In the genomic region with DNA sequence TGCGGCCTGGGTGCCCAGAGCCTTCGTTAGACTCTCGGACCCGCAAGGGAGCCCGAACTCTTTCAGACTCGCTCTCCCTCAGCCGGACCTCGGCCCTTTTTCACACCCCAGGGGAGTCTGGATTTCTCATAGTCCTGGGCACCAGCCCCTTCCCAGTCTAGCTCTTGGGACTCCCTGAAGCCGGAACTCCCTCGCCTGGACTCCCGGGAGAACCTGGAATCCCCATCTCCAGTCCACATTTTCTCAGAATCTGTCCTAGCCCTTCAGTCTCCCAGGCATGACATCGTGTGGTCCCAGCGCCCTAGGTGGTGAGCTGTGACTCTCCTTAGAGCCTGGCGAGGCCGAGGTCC, we compare ENCODE assay signal across 7 cellular contexts. TPM values are rescaled to one million over a fixed set of nuclear protein-coding genes. Genes with fewer than 3 reads are reported as not detected.
DNase-seq lines count a peak whose midpoint lies in the region; ATAC-seq and TF ChIP-seq lines count a peak whose summit lies in the region.

No MANE protein-coding gene starts in this region.

- H3K9me3 Mint-ChIP-seq in GM23338, result peaks cover 3% of the 10 kb centered on the region; the same call in 1 of the 3 replicates

- POLR2A ChIA-PET in PC-9 (lab: Charles Lee; ENCODE audit: unreplicated experiment), result no interaction called here

- no peaks in the 10 kb centered on the region for H3K9me2 ChIP-seq in GM23338 (ENCODE audit: insufficient read depth)
- H3K9me2 ChIP-seq in PC-9 (ENCODE audit: insufficient read depth), result no peaks in the 10 kb centered on the region

- H3K4me3 ChIP-seq in GM23338 (peak overlapping the region; percentile 78), PC-9 (peak overlapping the region; percentile 65), fibroblast of the aortic adventitia (ENCODE audit: low read depth, low read length) (peak overlapping the region; percentile 89), skeletal muscle cell (ENCODE audit: low read depth, low read length) (peak overlapping the region; percentile 80)

- H3K36me3 ChIP-seq in GM23338 (ENCODE audit: insufficient read depth) (no peaks in the 10 kb centered on the region), PC-9 (ENCODE audit: low read depth) (no peaks in the 10 kb centered on the region)

- CTCF ChIA-PET in PC-9 (lab: Charles Lee), result interaction anchor here (0.5 kb wide), 1 partner anchor 1097 kb away, joined by 3 read pairs; no protein-coding TSS in a partner anchor

- H3K79me2 ChIP-seq in GM23338 (replicated peaks; ENCODE audit: insufficient read depth), result no peaks in the 10 kb centered on the region
- H3K79me2 ChIP-seq in PC-9 (ENCODE audit: low read depth), result no peaks in the 10 kb centered on the region

- H3K27ac ChIP-seq in GM23338 (ENCODE audit: low read depth) (no peak overlapping the region), PC-9 (no peak overlapping the region)

- H3K4me1 ChIP-seq in GM23338 (ENCODE audit: insufficient read depth) (peaks cover 16% of the 10 kb centered on the region), PC-9 (replicated peaks; ENCODE audit: insufficient read depth) (peaks cover 14% of the 10 kb centered on the region)

- BruUV-seq in PC-9 (replicated peaks; lab: Mats Ljungman, UMichigan), result TSS peak; percentile 97

- no peaks in the 10 kb centered on the region for H3K36me3 Mint-ChIP-seq in GM23338 (ENCODE audit: low read depth)

- H3F3A ChIP-seq in GM23338 (replicated peaks; ENCODE audit: low read depth) (peaks cover 10% of the 10 kb centered on the region; the same call in 1 of the 2 replicates), PC-9 (ENCODE audit: insufficient read depth, low read depth) (peaks cover 4% of the 10 kb centered on the region; the same call in 1 of the 2 replicates)

- no peak for TF ChIP-seq CTCF in GM23338 (conservative IDR thresholded peaks at IDR 0.05; ENCODE audit: low read depth in 2 of 2)
- TF ChIP-seq CTCF in PC-9 (conservative IDR thresholded peaks at IDR 0.05), result no peak
- TF ChIP-seq CTCF in fibroblast of the aortic adventitia (IDR thresholded peaks at IDR 0.05; ENCODE audit: insufficient read depth, low read length), result no peak

- H2AFZ ChIP-seq in GM23338 (peak overlapping the region; percentile 99), PC-9 (peak overlapping the region; percentile 91)

- no peaks in the 10 kb centered on the region for H4K20me1 ChIP-seq in GM23338 (replicated peaks; ENCODE audit: insufficient read depth)
- H4K20me1 ChIP-seq in PC-9 (ENCODE audit: insufficient read depth), result no peaks in the 10 kb centered on the region

- H3K4me2 ChIP-seq in GM23338 (peak overlapping the region; percentile 87), PC-9 (peak overlapping the region; percentile 79)

- peaks cover 21% of the 10 kb centered on the region for H3K27me3 ChIP-seq in GM23338 (ENCODE audit: insufficient read depth)
- H3K27me3 ChIP-seq in PC-9 (ENCODE audit: insufficient read depth, low read depth), result no peaks in the 10 kb centered on the region

- peaks cover 14% of the 10 kb centered on the region for H3K27me3 Mint-ChIP-seq in GM23338 (ENCODE audit: insufficient read depth, low read depth, poor library complexity)

- no peak overlapping the region for H3K27ac Mint-ChIP-seq in GM23338

- DNase-seq in GM23338 (ENCODE audit: low spot score), result no peak
- DNase-seq in PC-9, result no peak
- no peak for DNase-seq in fibroblast of the aortic adventitia (ENCODE audit: low read depth)
- DNase-seq in skeletal muscle cell (ENCODE audit: low read depth), result no peak
- no peak for DNase-seq in epidermal melanocyte (ENCODE audit: insufficient read length, low spot score)
- DNase-seq in DMS153 treated with DMSO at 0.1 percent for 48 hours (lab: John Stamatoyannopoulos, UW; ENCODE audit: unreplicated experiment), result no peak

- ATAC-seq in GM23338 (peak; percentile 8; the same call in 2 of the 3 replicates), HG03139 (IDR thresholded peaks at IDR 0.05; ENCODE audit: unreplicated experiment) (no peak)

- intact Hi-C loops in PC-9 (cut with micrococcal nuclease; ENCODE audit: unreplicated experiment), result loop anchor here (2.0 kb wide), 1 partner anchor 27 kb away; a partner anchor contains a TSS

- H3K4me1 Mint-ChIP-seq in GM23338, result peaks cover 15% of the 10 kb centered on the region

- no peaks in the 10 kb centered on the region for H3K9me3 ChIP-seq in PC-9 (ENCODE audit: insufficient read depth, low read depth)

- H3K4me3 Mint-ChIP-seq in GM23338, result peak overlapping the region; percentile 86

TF ChIP-seq in GM23338, 12 proteins besides CTCF, POLR2A, EP300 and RAD21 (continues in another document):
- no peak for TF ChIP-seq EZH2 (IDR thresholded peaks at IDR 0.05; ENCODE audit: low read depth, unreplicated experiment)
- TF ChIP-seq EZH2phosphoT487 (IDR thresholded peaks at IDR 0.05; ENCODE audit: unreplicated experiment), result no peak
- TF ChIP-seq CREB1 (CRISPR knock-in tag; IDR thresholded peaks at IDR 0.05; ENCODE audit: low read depth), result no peak
- TF ChIP-seq, protein P1, sequence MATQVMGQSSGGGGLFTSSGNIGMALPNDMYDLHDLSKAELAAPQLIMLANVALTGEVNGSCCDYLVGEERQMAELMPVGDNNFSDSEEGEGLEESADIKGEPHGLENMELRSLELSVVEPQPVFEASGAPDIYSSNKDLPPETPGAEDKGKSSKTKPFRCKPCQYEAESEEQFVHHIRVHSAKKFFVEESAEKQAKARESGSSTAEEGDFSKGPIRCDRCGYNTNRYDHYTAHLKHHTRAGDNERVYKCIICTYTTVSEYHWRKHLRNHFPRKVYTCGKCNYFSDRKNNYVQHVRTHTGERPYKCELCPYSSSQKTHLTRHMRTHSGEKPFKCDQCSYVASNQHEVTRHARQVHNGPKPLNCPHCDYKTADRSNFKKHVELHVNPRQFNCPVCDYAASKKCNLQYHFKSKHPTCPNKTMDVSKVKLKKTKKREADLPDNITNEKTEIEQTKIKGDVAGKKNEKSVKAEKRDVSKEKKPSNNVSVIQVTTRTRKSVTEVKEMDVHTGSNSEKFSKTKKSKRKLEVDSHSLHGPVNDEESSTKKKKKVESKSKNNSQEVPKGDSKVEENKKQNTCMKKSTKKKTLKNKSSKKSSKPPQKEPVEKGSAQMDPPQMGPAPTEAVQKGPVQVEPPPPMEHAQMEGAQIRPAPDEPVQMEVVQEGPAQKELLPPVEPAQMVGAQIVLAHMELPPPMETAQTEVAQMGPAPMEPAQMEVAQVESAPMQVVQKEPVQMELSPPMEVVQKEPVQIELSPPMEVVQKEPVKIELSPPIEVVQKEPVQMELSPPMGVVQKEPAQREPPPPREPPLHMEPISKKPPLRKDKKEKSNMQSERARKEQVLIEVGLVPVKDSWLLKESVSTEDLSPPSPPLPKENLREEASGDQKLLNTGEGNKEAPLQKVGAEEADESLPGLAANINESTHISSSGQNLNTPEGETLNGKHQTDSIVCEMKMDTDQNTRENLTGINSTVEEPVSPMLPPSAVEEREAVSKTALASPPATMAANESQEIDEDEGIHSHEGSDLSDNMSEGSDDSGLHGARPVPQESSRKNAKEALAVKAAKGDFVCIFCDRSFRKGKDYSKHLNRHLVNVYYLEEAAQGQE (IDR thresholded peaks at IDR 0.05; ENCODE audit: unreplicated experiment), result no peak
- no peak for TF ChIP-seq ZNF114 (CRISPR knock-in tag; IDR thresholded peaks at IDR 0.05)
- TF ChIP-seq JUNB (IDR thresholded peaks at IDR 0.05; ENCODE audit: unreplicated experiment), result no peak
- TF ChIP-seq ZNF331 (CRISPR knock-in tag; IDR thresholded peaks at IDR 0.05; ENCODE audit: low read depth), result no peak
- TF ChIP-seq NANOG (IDR thresholded peaks at IDR 0.05; ENCODE audit: borderline replicate concordance), result no peak
- TF ChIP-seq, protein P2, sequence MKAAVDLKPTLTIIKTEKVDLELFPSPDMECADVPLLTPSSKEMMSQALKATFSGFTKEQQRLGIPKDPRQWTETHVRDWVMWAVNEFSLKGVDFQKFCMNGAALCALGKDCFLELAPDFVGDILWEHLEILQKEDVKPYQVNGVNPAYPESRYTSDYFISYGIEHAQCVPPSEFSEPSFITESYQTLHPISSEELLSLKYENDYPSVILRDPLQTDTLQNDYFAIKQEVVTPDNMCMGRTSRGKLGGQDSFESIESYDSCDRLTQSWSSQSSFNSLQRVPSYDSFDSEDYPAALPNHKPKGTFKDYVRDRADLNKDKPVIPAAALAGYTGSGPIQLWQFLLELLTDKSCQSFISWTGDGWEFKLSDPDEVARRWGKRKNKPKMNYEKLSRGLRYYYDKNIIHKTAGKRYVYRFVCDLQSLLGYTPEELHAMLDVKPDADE (IDR thresholded peaks at IDR 0.05), result no peak
- TF ChIP-seq POLR2AphosphoS5 (IDR thresholded peaks at IDR 0.05; ENCODE audit: low read depth), result no peak
- TF ChIP-seq STAT1 (IDR thresholded peaks at IDR 0.05; ENCODE audit: unreplicated experiment), result no peak

RNA-seq across cellular contexts. Expression of a gene that starts 0.6 kb away (rescaled TPM):
- 1.5 and 2.7 TPM in 2 replicates for total RNA-seq in GM23338 (2014; rRNA removed; shearing (Covaris generic))
- 1.7 and 2.2 TPM in 2 replicates for polyA plus RNA-seq in GM23338 (2016; fragmentation: Nextera tagmentation; extraction: Ambion mirVana)
- 9.9 and 11.0 TPM in 2 replicates for total RNA-seq in PC-9 (2021)
- total RNA-seq in fibroblast of the aortic adventitia (ENCODE audit: low replicate concordance), result 8.4 and 18.5 TPM in 2 replicates

RNA-seq across cellular contexts. Expression of a gene that starts 26.4 kb away (rescaled TPM):
- 2.9 and 7.1 TPM in 2 replicates for total RNA-seq in GM23338 (2014; rRNA removed; shearing (Covaris generic))
- polyA plus RNA-seq in GM23338 (2016; fragmentation: Nextera tagmentation; extraction: Ambion mirVana), result 1.7 and 2.1 TPM in 2 replicates
- total RNA-seq in PC-9 (2021), result 7.1 and 9.2 TPM in 2 replicates
- 1.3 and 11.1 TPM in 2 replicates for total RNA-seq in fibroblast of the aortic adventitia (ENCODE audit: low replicate concordance)

RNA-seq across cellular contexts. Expression of a gene that starts 32.7 kb away (rescaled TPM):
- total RNA-seq in GM23338 (2014; rRNA removed; shearing (Covaris generic)), result 10.4 and 11.3 TPM in 2 replicates
- 2.6 and 4.3 TPM in 2 replicates for polyA plus RNA-seq in GM23338 (2016; fragmentation: Nextera tagmentation; extraction: Ambion mirVana)
- total RNA-seq in PC-9 (2021) (4.7 and 6.4 TPM in 2 replicates), fibroblast of the aortic adventitia (ENCODE audit: low replicate concordance) (5.1 and 19.7 TPM in 2 replicates)
